10 cellular contexts compared by ENCODE assay signal in the genomic region with DNA sequence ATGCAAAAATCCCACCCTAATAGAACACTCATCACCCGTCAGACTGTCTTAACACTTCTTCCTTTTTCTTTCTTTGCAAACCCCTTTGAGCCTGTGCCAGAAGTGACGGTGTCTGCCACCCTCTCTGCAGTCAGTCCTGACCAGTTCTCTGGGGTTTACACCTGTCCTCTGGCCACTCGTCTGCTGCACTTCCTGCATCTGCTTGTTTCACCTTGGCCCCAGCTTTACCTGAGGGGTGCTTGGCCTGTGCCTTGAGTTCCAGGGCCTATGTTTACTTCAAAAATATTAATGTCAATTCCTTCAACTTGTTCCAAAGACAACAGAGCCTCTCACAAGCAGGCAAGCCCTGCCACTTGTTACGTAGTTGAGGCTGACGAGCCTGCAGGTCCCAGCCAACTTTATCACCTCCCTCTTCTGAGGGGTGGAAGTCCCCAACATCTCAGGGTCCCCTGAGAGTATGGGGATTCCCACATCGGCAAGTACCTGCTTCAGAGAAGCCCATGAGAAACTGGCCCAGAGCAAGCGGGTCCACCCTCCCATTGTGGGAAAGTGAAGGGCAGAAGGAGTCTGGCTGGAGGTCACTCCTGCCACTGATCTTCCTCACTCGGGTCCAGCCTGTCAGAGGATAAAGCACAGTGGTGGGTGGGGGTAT.
DNase-seq lines count a peak whose midpoint lies in the region; ATAC-seq, FAIRE-seq and TF ChIP-seq lines count a peak whose summit lies in the region.
"Had no signal": no experiment of that assay in that cellular context is flagged by ENCODE, and none has a peak within 500 bp of the region (broad histone marks: within the 10 kb centered on the region; RNA-seq: fewer than 3 reads in every experiment).

No MANE protein-coding gene starts in this region.

- DNase-seq in GM12892 (ENCODE audit: insufficient read length) (no peak), germinal center (ENCODE audit: low spot score) (peak; percentile 50), Ammon's horn (ENCODE audit: low spot score) (no peak), hepatic stellate cell (ENCODE audit: low spot score) (no peak), COR-L47 (lab: John Stamatoyannopoulos, UW) (no peak)
- no peak for DNase-seq in activated CD8-positive, alpha-beta memory T cell treated with anti-CD3 and anti-CD28 coated beads for 24 hours
- DNase-seq: NCI-H226 had no signal

- TF ChIP-seq POLR2A in GM12892 (IDR thresholded peaks at IDR 0.05; ENCODE audit: low read depth, low read length), result peak; percentile 61

- FAIRE-seq in GM12892 (lab: Jason Lieb, UNC), result peak; percentile 89
- FAIRE-seq: astrocyte had no signal

- ATAC-seq in GM19452 (IDR thresholded peaks at IDR 0.05; ENCODE audit: unreplicated experiment) (peak; percentile 48), HG03097 (IDR thresholded peaks at IDR 0.05; ENCODE audit: low FRiP score, unreplicated experiment) (peak; percentile 51)
